21 cellular contexts compared by ENCODE assay signal in genomic region chr1:208149213-208149612, GRCh38.
DNase-seq lines count a peak whose midpoint lies in the region; ATAC-seq, FAIRE-seq and TF ChIP-seq lines count a peak whose summit lies in the region.
"Had no signal": no experiment of that assay in that cellular context is flagged by ENCODE, and none has a peak within 500 bp of the region (broad histone marks: within the 10 kb centered on the region; RNA-seq: fewer than 3 reads in every experiment).

No MANE protein-coding gene starts in this region.

- H3K27me3 Mint-ChIP-seq in neural progenitor cell (ENCODE audit: insufficient read depth, low read depth): peaks cover 5% of the 10 kb centered on the region

- H2AK9ac ChIP-seq in IMR-90 (replicated peaks; ENCODE audit: low read depth, low read length, poor library complexity): no peak overlapping the region

- H4K5ac ChIP-seq in IMR-90 (ENCODE audit: low read depth, low read length) (no peak overlapping the region), H1 (ENCODE audit: insufficient read length, low read depth, low read length) (no peak overlapping the region)

- no peak overlapping the region for H3K9ac ChIP-seq in BLaER1
- no peak overlapping the region for H3K9ac ChIP-seq in IMR-90 (ENCODE audit: low read depth, low read length)
- peak overlapping the region in 1 of 4 experiments; percentile 4; a peak in 1 of 7 replicates for H3K9ac ChIP-seq in H1 (replicated peaks in 1 of 4; ENCODE audit: extremely low read depth in 1 of 4, low read depth in 3 of 4, low read length in 3 of 4)
- H3K9ac ChIP-seq in neural progenitor cell: no peak overlapping the region

- no TSS peak for BruUV-seq in IMR-90 (replicated peaks; lab: Mats Ljungman, UMichigan)

- dilution Hi-C loops in IMR-90 (cut with HindIII; ENCODE audit: low sequenced_read_pairs, unreplicated experiment): no loop called here

- no peaks in the 10 kb centered on the region for H3K9me3 Mint-ChIP-seq in neural progenitor cell
- H3K9me3 Mint-ChIP-seq: CD8-positive, alpha-beta T cell had no signal

- no peaks in the 10 kb centered on the region for H3K36me3 Mint-ChIP-seq in neural progenitor cell
- H3K36me3 Mint-ChIP-seq: CD8-positive, alpha-beta T cell had no signal

- H3K9me1 ChIP-seq in IMR-90 (ENCODE audit: insufficient read depth, low read length): no peaks in the 10 kb centered on the region; the same call in 1 of the 2 replicates

- H4K20me1 ChIP-seq in BLaER1 (no peaks in the 10 kb centered on the region), IMR-90 (ENCODE audit: insufficient read depth, low read length) (no peaks in the 10 kb centered on the region), H1 (replicated peaks in 1 of 2; ENCODE audit: control insufficient read depth in 1 of 2, insufficient read depth in 2 of 2, low read length in 2 of 2) (peaks cover 0 to 6% of the 10 kb centered on the region in 2 experiments), neural progenitor cell (ENCODE audit: low read depth) (no peaks in the 10 kb centered on the region)

- TF ChIP-seq POLR2A in IMR-90 (IDR thresholded peaks at IDR 0.05; ENCODE audit: low read depth, low read length) (no peak), H1 (IDR thresholded peaks at IDR 0.05; ENCODE audit: control extremely low read depth in 1 of 2, low read depth in 2 of 2, low read length in 2 of 2) (no peak), GM18505 (IDR thresholded peaks at IDR 0.05; ENCODE audit: borderline replicate concordance, extremely low read depth, insufficient read depth, insufficient read length) (no peak)

- H3K79me2 ChIP-seq in H1 (ENCODE audit: control insufficient read depth in 1 of 2, insufficient read depth in 2 of 2, low read length in 2 of 2) (no peaks in the 10 kb centered on the region), neural progenitor cell (ENCODE audit: low read depth) (no peaks in the 10 kb centered on the region)

- ATAC-seq in IMR-90 (ENCODE audit: low read depth): no peak
- ATAC-seq in left cardiac atrium: no peak
- no peak for ATAC-seq in GM18505 (IDR thresholded peaks at IDR 0.05; ENCODE audit: unreplicated experiment)
- ATAC-seq: CD8-positive, alpha-beta T cell had no signal

- TF ChIP-seq RAD21 in IMR-90 (IDR thresholded peaks at IDR 0.05; ENCODE audit: low read length) (no peak), H1 (IDR thresholded peaks at IDR 0.05 in 1 of 2, conservative IDR thresholded peaks at IDR 0.05 in 1 of 2; ENCODE audit: low read depth in 2 of 2, low read length in 2 of 2) (no peak)

- CTCF ChIA-PET in IMR-90 (lab: Yijun Ruan, JAX): no interaction called here
- CTCF ChIA-PET in H1 (lab: Charles Lee; ENCODE audit: partially characterized antibody): interaction anchor here (0.9 to 3.4 kb wide), 7 partner anchors 10 to 152 kb away, joined by 3 to 25 read pairs (median 6); no protein-coding TSS in a partner anchor

- H3K4me1 ChIP-seq in BLaER1: peaks cover 18% of the 10 kb centered on the region
- no peaks in the 10 kb centered on the region for H3K4me1 ChIP-seq in IMR-90 (ENCODE audit: control insufficient read depth, insufficient read depth, low read length)
- H3K4me1 ChIP-seq in H1 (replicated peaks in 1 of 4; ENCODE audit: control insufficient read depth in 3 of 4, insufficient read depth in 4 of 4, low read length in 3 of 4): peaks cover 0 to 16% (median 5%) of the 10 kb centered on the region in 4 experiments; a peak in 4 of 7 replicates
- peaks cover 45% of the 10 kb centered on the region for H3K4me1 ChIP-seq in neural progenitor cell
- H3K4me1 ChIP-seq: HAP-1 had no signal

- H3K56ac ChIP-seq in IMR-90 (ENCODE audit: extremely low read depth, insufficient read depth, low read length): no peak overlapping the region
- peak overlapping the region; percentile 84 for H3K56ac ChIP-seq in H1 (replicated peaks; ENCODE audit: insufficient read length, low read depth, low read length)

- H3K18ac ChIP-seq in IMR-90 (ENCODE audit: low read depth, low read length) (no peak overlapping the region), H1 (ENCODE audit: extremely low read depth, low read length) (no peak overlapping the region)

- no peak for TF ChIP-seq EP300 in H1 (IDR thresholded peaks at IDR 0.05; ENCODE audit: borderline replicate concordance in 1 of 2, low read depth in 2 of 2, low read length in 2 of 2)

- H3K4me2 ChIP-seq in BLaER1 (peak overlapping the region; percentile 18; the same call in 1 of the 2 replicates), IMR-90 (ENCODE audit: low read depth, low read length) (no peak overlapping the region), H1 (ENCODE audit: insufficient read depth in 1 of 2, low read depth in 2 of 2, low read length in 2 of 2) (no peak overlapping the region), neural progenitor cell (peak overlapping the region; percentile 45)

- no peak overlapping the region for H2BK12ac ChIP-seq in H1 (ENCODE audit: low read depth, low read length)

- no peak overlapping the region for H3K4me3 Mint-ChIP-seq in neural progenitor cell
- H3K4me3 Mint-ChIP-seq: CD8-positive, alpha-beta T cell had no signal

- H3K36me3 ChIP-seq in BLaER1: no peaks in the 10 kb centered on the region
- H3K36me3 ChIP-seq in IMR-90 (ENCODE audit: control insufficient read depth, insufficient read depth, low read length): no peaks in the 10 kb centered on the region
- H3K36me3 ChIP-seq in H1 (ENCODE audit: control insufficient read depth in 2 of 4, insufficient read depth in 4 of 4, low read length in 3 of 4): no peaks in the 10 kb centered on the region
- H3K36me3 ChIP-seq in neural progenitor cell: no peaks in the 10 kb centered on the region
- H3K36me3 ChIP-seq: HAP-1 had no signal

- H2AK5ac ChIP-seq in IMR-90 (ENCODE audit: low read depth, low read length): no peak overlapping the region
- H2AK5ac ChIP-seq in H1 (ENCODE audit: low read depth, low read length): peak overlapping the region; percentile 86; the same call in 1 of the 2 replicates

- H4K8ac ChIP-seq in IMR-90 (ENCODE audit: low read depth in 2 of 2, low read length in 2 of 2) (no peak overlapping the region), H1 (ENCODE audit: extremely low read depth, insufficient read depth, low read length) (no peak overlapping the region)

- peaks cover 15% of the 10 kb centered on the region for H3K4me1 Mint-ChIP-seq in neural progenitor cell

- no peaks in the 10 kb centered on the region for H3K79me1 ChIP-seq in IMR-90 (ENCODE audit: low read depth in 1 of 2, low read length in 2 of 2)
- H3K79me1 ChIP-seq in H1 (ENCODE audit: low read depth, low read length): no peaks in the 10 kb centered on the region

- DNase-seq in IMR-90: no peak
- DNase-seq in H1 (ENCODE audit: low read depth in 1 of 2, low spot score in 2 of 2): no peak
- no peak for DNase-seq in neural progenitor cell (ENCODE audit: low spot score)
- DNase-seq in left cardiac atrium: no peak
- DNase-seq in hypothalamus (lab: John Stamatoyannopoulos, UW): no peak
- DNase-seq in NCI-H1105 (lab: John Stamatoyannopoulos, UW): no peak
- DNase-seq: 8988T; C1 segment of cervical spinal cord; CD8-positive, alpha-beta T cell; DMS153; Kasumi-1; NCI-H1694 treated with DMSO at 0.1 percent for 48 hours; NCI-H2081 treated with DMSO at 0.1 percent for 48 hours; NCI-H2171 treated with DMSO at 0.1 percent for 48 hours; NCI-H524 treated with DMSO at 0.1 percent for 48 hours; OCI-M1; SJCRH30 had no signal

- H3K4ac ChIP-seq in IMR-90 (ENCODE audit: low read depth, low read length): no peak overlapping the region
- peak overlapping the region; percentile 57 for H3K4ac ChIP-seq in H1 (replicated peaks; ENCODE audit: insufficient read length, low read depth, low read length)

- H2BK15ac ChIP-seq in IMR-90 (ENCODE audit: low read depth, low read length) (no peak overlapping the region), H1 (ENCODE audit: low read length) (peak overlapping the region; percentile 10; the same call in 1 of the 2 replicates)

- H3K9me3 ChIP-seq in BLaER1 (no peaks in the 10 kb centered on the region), IMR-90 (ENCODE audit: control insufficient read depth, insufficient read depth, low read length) (no peaks in the 10 kb centered on the region), H1 (ENCODE audit: insufficient read depth in 2 of 2, low read depth in 1 of 2, low read length in 1 of 2) (no peaks in the 10 kb centered on the region), neural progenitor cell (ENCODE audit: low read depth) (no peaks in the 10 kb centered on the region)
- H3K9me3 ChIP-seq: HAP-1, SJCRH30 had no signal

- H3K23ac ChIP-seq in IMR-90 (ENCODE audit: low read depth, low read length) (no peak overlapping the region), H1 (ENCODE audit: insufficient read length) (peak overlapping the region; percentile 23)

- H4K91ac ChIP-seq in IMR-90 (ENCODE audit: insufficient read depth, low read depth, low read length): no peak overlapping the region
- H4K91ac ChIP-seq in H1 (replicated peaks; ENCODE audit: insufficient read length, low read length): peak overlapping the region; percentile 80

- intact Hi-C loops in IMR-90 (cut with micrococcal nuclease) (no loop called here), left cardiac atrium (cut with DNase I) (no loop called here)

- H3F3A ChIP-seq in neural progenitor cell (ENCODE audit: low read depth): peaks cover 26% of the 10 kb centered on the region

- H2AFZ ChIP-seq in IMR-90 (replicated peaks; ENCODE audit: low read length, poor library complexity) (no peak overlapping the region), H1 (ENCODE audit: low read length) (no peak overlapping the region), neural progenitor cell (replicated peaks) (no peak overlapping the region)

- H2BK120ac ChIP-seq in IMR-90 (ENCODE audit: low read depth, low read length) (no peak overlapping the region), H1 (replicated peaks; ENCODE audit: low read depth, low read length) (no peak overlapping the region)

- H2BK20ac ChIP-seq in IMR-90 (ENCODE audit: low read depth, low read length) (no peak overlapping the region), H1 (ENCODE audit: low read length) (peak overlapping the region; percentile 51; the same call in 1 of the 2 replicates)

- H3K27ac Mint-ChIP-seq in neural progenitor cell: no peak overlapping the region
- H3K27ac Mint-ChIP-seq: CD8-positive, alpha-beta T cell had no signal

- in situ Hi-C loops in IMR-90 (cut with MboI; ENCODE audit: low sequenced_read_pairs): no loop called here

- FAIRE-seq in H1 (lab: Jason Lieb, UNC): no peak
- FAIRE-seq: RCC 7860 had no signal

- H2BK5ac ChIP-seq in IMR-90 (ENCODE audit: low read depth, low read length, poor library complexity, severe bottlenecking) (peak overlapping the region; percentile 78), H1 (ENCODE audit: low read depth, low read length) (peak overlapping the region; percentile 16; the same call in 1 of the 2 replicates)

- H3K14ac ChIP-seq in IMR-90 (replicated peaks; ENCODE audit: low read depth, low read length): no peak overlapping the region
- H3K14ac ChIP-seq in H1 (ENCODE audit: insufficient read length): peak overlapping the region; percentile 61

- H3K27me3 ChIP-seq in BLaER1 (no peaks in the 10 kb centered on the region), IMR-90 (ENCODE audit: control insufficient read depth, insufficient read depth, low read length) (no peaks in the 10 kb centered on the region), H1 (replicated peaks in 1 of 4; ENCODE audit: control insufficient read depth in 3 of 4, extremely low read depth in 1 of 4, insufficient read depth in 3 of 4, low read length in 3 of 4) (no peaks in the 10 kb centered on the region), neural progenitor cell (no peaks in the 10 kb centered on the region)
- H3K27me3 ChIP-seq: SJCRH30 had no signal

- H3K23me2 ChIP-seq in H1 (ENCODE audit: low read depth, low read length): peaks cover 8% of the 10 kb centered on the region; the same call in 1 of the 2 replicates

- TF ChIP-seq CTCF in IMR-90 (conservative IDR thresholded peaks at IDR 0.05; ENCODE audit: low read depth, low read length): no peak
- TF ChIP-seq CTCF in H1 (IDR thresholded peaks at IDR 0.05; ENCODE audit: control extremely low read depth in 1 of 3, insufficient read depth in 1 of 3, low read depth in 1 of 3, low read length in 3 of 3): no peak
- no peak for TF ChIP-seq CTCF in neural progenitor cell (IDR thresholded peaks at IDR 0.05)

- POLR2A ChIA-PET in IMR-90 (lab: Charles Lee; ENCODE audit: unreplicated experiment): no interaction called here
- POLR2A ChIA-PET in H1 (lab: Charles Lee; ENCODE audit: partially characterized antibody): interaction anchor here (1.6 kb wide), 1 partner anchor 32 kb away, joined by 3 read pairs; no protein-coding TSS in a partner anchor

- H3K27ac ChIP-seq in BLaER1 (no peak overlapping the region), IMR-90 (ENCODE audit: insufficient read depth, low read length) (no peak overlapping the region), H1 (ENCODE audit: low read depth, low read length) (no peak overlapping the region), neural progenitor cell (no peak overlapping the region)
- H3K27ac ChIP-seq: SJCRH30 had no signal

- no peak overlapping the region for H3K4me3 ChIP-seq in BLaER1
- no peak overlapping the region for H3K4me3 ChIP-seq in IMR-90 (ENCODE audit: insufficient read depth, low read depth, low read length)
- H3K4me3 ChIP-seq in H1 (ENCODE audit: extremely low read depth in 1 of 4, insufficient read depth in 2 of 4, low read depth in 3 of 4, low read length in 4 of 4): no peak overlapping the region
- no peak overlapping the region for H3K4me3 ChIP-seq in neural progenitor cell
- H3K4me3 ChIP-seq: HAP-1, SJCRH30 had no signal

Comparison
In these comparisons a context has a peak if more than half of its experiments do, and no peak if none do; other contexts are left out.
1. H3K4me2 ChIP-seq: peak in BLaER1 (single experiment) and neural progenitor cell (single experiment); none in IMR-90 (single experiment) and H1 (0 of 2).